9 cellular contexts compared by ENCODE assay signal in the genomic region with DNA sequence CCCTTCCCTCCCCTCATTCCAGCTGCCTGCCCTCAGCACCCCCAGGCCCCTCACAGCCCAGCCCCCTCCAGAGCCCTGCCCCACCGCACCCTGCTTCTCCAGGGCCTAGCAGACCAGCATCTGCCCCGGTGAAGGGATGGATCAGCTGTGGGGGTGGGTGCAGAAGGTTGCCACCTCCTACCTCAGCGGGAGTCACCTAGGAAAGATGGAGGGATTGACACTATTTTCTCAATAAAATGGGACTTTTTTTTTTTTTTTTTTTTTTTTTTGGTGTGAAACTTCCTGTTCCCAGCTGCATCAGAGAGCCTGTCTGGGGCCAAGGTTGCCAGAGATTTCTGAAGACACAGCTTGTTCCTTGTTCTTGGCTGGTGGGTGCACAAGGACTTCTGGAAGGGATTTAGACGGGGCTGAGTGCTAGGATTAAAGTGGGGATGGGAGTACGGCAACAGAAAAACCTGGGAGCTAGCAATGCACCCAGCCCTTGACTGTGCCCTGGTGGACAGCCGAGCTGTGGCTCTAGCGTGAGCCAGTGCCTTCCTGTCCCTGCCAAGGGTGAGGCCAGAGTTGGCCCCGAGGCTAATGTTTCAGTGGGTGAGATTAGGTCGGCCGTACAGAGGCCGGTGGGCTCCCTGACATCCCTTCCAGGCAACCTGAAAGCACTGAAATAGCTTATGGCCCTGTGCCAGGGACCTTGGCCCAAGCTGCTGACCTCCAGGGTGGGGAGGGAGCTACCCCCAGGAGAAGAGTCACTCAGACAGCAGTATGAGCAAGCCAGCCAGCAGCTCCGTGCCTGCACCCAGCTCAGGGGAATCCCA. TPM values are rescaled to one million over a fixed set of nuclear protein-coding genes. Genes with fewer than 3 reads are reported as not detected.
DNase-seq lines count a peak whose midpoint lies in the region; ATAC-seq, FAIRE-seq and TF ChIP-seq lines count a peak whose summit lies in the region.
"Had no signal": no experiment of that assay in that cellular context is flagged by ENCODE, and none has a peak within 500 bp of the region (broad histone marks: within the 10 kb centered on the region; RNA-seq: fewer than 3 reads in every experiment).

No MANE protein-coding gene starts in this region.

- ATAC-seq in gastrocnemius medialis (peak; percentile 50 to 75), GM21360 (IDR thresholded peaks at IDR 0.05; ENCODE audit: unreplicated experiment) (no peak), HG02588 (IDR thresholded peaks at IDR 0.05; ENCODE audit: unreplicated experiment) (no peak)
- no peak for ATAC-seq in effector memory CD8-positive, alpha-beta T cell (replicated peaks)

- in situ Hi-C loops in gastrocnemius medialis (cut with MboI; ENCODE audit: low sequenced_read_pairs in 4 of 4) = loop anchor here in 2 of 4 donors (25.0 kb wide), 2 partner anchors 163 to 288 kb away; no protein-coding TSS in a partner anchor

- H3K27ac ChIP-seq in SU-DHL-6 (ENCODE audit: low read depth, low read length) (peak overlapping the region; percentile 39; the same call in 1 of the 2 replicates), left ventricle myocardium inferior (replicated peaks) (peak overlapping the region; percentile 80), gastrocnemius medialis (no peak overlapping the region)

- peaks cover 31% of the 10 kb centered on the region for H3K79me2 ChIP-seq in SU-DHL-6 (ENCODE audit: insufficient read depth, low read length)

- H3K4me2 ChIP-seq in SU-DHL-6 (ENCODE audit: low read depth, low read length, poor library complexity, severe bottlenecking) = no peak overlapping the region

- H3K4me3 ChIP-seq in SU-DHL-6 (ENCODE audit: insufficient read depth, low read length, poor library complexity, severe bottlenecking) = no peak overlapping the region
- peak overlapping the region; percentile 23 for H3K4me3 ChIP-seq in left ventricle myocardium inferior
- no peak overlapping the region for H3K4me3 ChIP-seq in gastrocnemius medialis

- H3K36me3 ChIP-seq in SU-DHL-6 (ENCODE audit: low read length) = no peaks in the 10 kb centered on the region
- no peaks in the 10 kb centered on the region for H3K36me3 ChIP-seq in left ventricle myocardium inferior
- H3K36me3 ChIP-seq in gastrocnemius medialis = no peaks in the 10 kb centered on the region

- peaks cover 4 to 8% of the 10 kb centered on the region in 2 donors for H3K4me1 Mint-ChIP-seq in effector memory CD8-positive, alpha-beta T cell (ENCODE audit: low read depth in 2 of 2)

- peaks cover 11 to 23% of the 10 kb centered on the region in 2 donors for H3K27me3 Mint-ChIP-seq in effector memory CD8-positive, alpha-beta T cell

- no peak for TF ChIP-seq POLR2A in H54 (IDR thresholded peaks at IDR 0.05; ENCODE audit: low read depth, low read length)
- TF ChIP-seq POLR2A in gastrocnemius medialis (IDR thresholded peaks at IDR 0.05) = no peak
- TF ChIP-seq POLR2A in GM12892 (IDR thresholded peaks at IDR 0.05; ENCODE audit: low read depth, low read length) = no peak

- H3K4me1 ChIP-seq in left ventricle myocardium inferior = peaks cover 43% of the 10 kb centered on the region
- H3K4me1 ChIP-seq in gastrocnemius medialis = peaks cover 0 to 5% of the 10 kb centered on the region in 2 donors

- no peak overlapping the region for H2AFZ ChIP-seq in SU-DHL-6 (ENCODE audit: low read depth, low read length, severe bottlenecking)

- H3K27ac Mint-ChIP-seq in effector memory CD8-positive, alpha-beta T cell = no peak overlapping the region

- no peak overlapping the region for H3K9ac ChIP-seq in SU-DHL-6 (ENCODE audit: low read length)

- TF ChIP-seq CTCF in SU-DHL-6 (IDR thresholded peaks at IDR 0.05; ENCODE audit: insufficient read depth, low read length, poor library complexity, severe bottlenecking) = no peak
- TF ChIP-seq CTCF in left ventricle myocardium inferior (IDR thresholded peaks at IDR 0.05; ENCODE audit: borderline replicate concordance) = peak; percentile 55
- peak in 1 of 5 experiments; percentile 16 for TF ChIP-seq CTCF in gastrocnemius medialis (IDR thresholded peaks at IDR 0.05 in 4 of 5, conservative IDR thresholded peaks at IDR 0.05 in 1 of 5)

- peaks cover 5% of the 10 kb centered on the region for H3K36me3 Mint-ChIP-seq in effector memory CD8-positive, alpha-beta T cell (ENCODE audit: insufficient read depth)

- peak; percentile 79 for DNase-seq in H54 (ENCODE audit: insufficient read length, low spot score)
- DNase-seq in left ventricle myocardium inferior = peak; percentile 58
- DNase-seq in gastrocnemius medialis = peak in 1 of 2 donors; percentile 38
- no peak for DNase-seq in GM12892 (ENCODE audit: insufficient read length)
- DNase-seq in effector memory CD8-positive, alpha-beta T cell = no peak

- H3F3A ChIP-seq in SU-DHL-6 (ENCODE audit: insufficient read depth) = peaks cover 7% of the 10 kb centered on the region

- H3K9me3 ChIP-seq in SU-DHL-6 (ENCODE audit: insufficient read depth, low read length) (no peaks in the 10 kb centered on the region), left ventricle myocardium inferior (replicated peaks) (no peaks in the 10 kb centered on the region), gastrocnemius medialis (no peaks in the 10 kb centered on the region)

- no peaks in the 10 kb centered on the region for H3K27me3 ChIP-seq in SU-DHL-6 (ENCODE audit: low read length)
- H3K27me3 ChIP-seq in left ventricle myocardium inferior (ENCODE audit: low read depth) = peaks cover 16% of the 10 kb centered on the region
- H3K27me3 ChIP-seq in gastrocnemius medialis = peaks cover 3 to 12% (median 11%) of the 10 kb centered on the region in 3 donors

- no peaks in the 10 kb centered on the region for H3K9me3 Mint-ChIP-seq in effector memory CD8-positive, alpha-beta T cell

- FAIRE-seq in H54 (lab: Jason Lieb, UNC) (no peak), GM12892 (lab: Jason Lieb, UNC) (no peak)
- FAIRE-seq: GM12891 had no signal

- no peak overlapping the region for H3K4me3 Mint-ChIP-seq in effector memory CD8-positive, alpha-beta T cell

- intact Hi-C loops in left ventricle myocardium inferior (cut with micrococcal nuclease) (loop anchor here (10.0 kb wide), 1 partner anchor 105 kb away; no protein-coding TSS in a partner anchor), gastrocnemius medialis (cut with DNase I; ENCODE audit: low total_unique reads) (no loop called here)

- H3K9me2 ChIP-seq in SU-DHL-6 (replicated peaks; ENCODE audit: insufficient read depth, low read length) = no peaks in the 10 kb centered on the region

- H4K20me1 ChIP-seq in SU-DHL-6 (ENCODE audit: low read depth, low read length) = no peaks in the 10 kb centered on the region

RNA-seq across cellular contexts. Expression of a gene that starts 4.5 kb away (rescaled TPM):
- total RNA-seq in left ventricle myocardium inferior (2.4 TPM), gastrocnemius medialis (under 1 TPM; 0.10 to 0.60 (median 0.44) TPM)
- polyA plus RNA-seq in GM12892 (2012; ENCODE audit: missing spikeins) = 1.5 TPM

Comparison
In these comparisons a context has a peak if more than half of its experiments do, and no peak if none do; other contexts are left out.
1. DNase-seq: peak in H54 (single experiment) and left ventricle myocardium inferior (single experiment); none in GM12892 (single experiment) and effector memory CD8-positive, alpha-beta T cell (0 of 3).
2. H3K27ac ChIP-seq: peak in SU-DHL-6 (single experiment) and left ventricle myocardium inferior (single experiment); none in gastrocnemius medialis (0 of 4).
3. ATAC-seq: peak in gastrocnemius medialis (2 of 2); none in effector memory CD8-positive, alpha-beta T cell (single experiment), GM21360 (single experiment) and HG02588 (single experiment).